8 cellular contexts compared by ENCODE assay signal in genomic region chr17:29617125-29617480, GRCh38. TPM values are rescaled to one million over a fixed set of nuclear protein-coding genes. Genes with fewer than 3 reads are reported as not detected.
DNase-seq lines count a peak whose midpoint lies in the region; ATAC-seq and TF ChIP-seq lines count a peak whose summit lies in the region.

No MANE protein-coding gene starts in this region.

- ATAC-seq in GM23338, result peak; percentile 21
- peak; percentile 63 for ATAC-seq in central memory CD8-positive, alpha-beta T cell (replicated peaks; ENCODE audit: extremely low read depth, poor library complexity, severe bottlenecking)

- H3K4me1 Mint-ChIP-seq in Calu3 (ENCODE audit: low read depth, unreplicated experiment) (peaks cover 14% of the 10 kb centered on the region), GM23338 (peaks cover 42% of the 10 kb centered on the region)
- peaks cover 45% of the 10 kb centered on the region for H3K4me1 Mint-ChIP-seq in central memory CD8-positive, alpha-beta T cell

- peaks cover 37% of the 10 kb centered on the region for H3K27me3 Mint-ChIP-seq in Calu3 (ENCODE audit: unreplicated experiment)
- peaks cover 67% of the 10 kb centered on the region for H3K27me3 Mint-ChIP-seq in GM23338 (ENCODE audit: insufficient read depth, low read depth, poor library complexity)
- no peaks in the 10 kb centered on the region for H3K27me3 Mint-ChIP-seq in central memory CD8-positive, alpha-beta T cell

- H3K79me2 ChIP-seq in GM23338 (replicated peaks; ENCODE audit: insufficient read depth), result no peaks in the 10 kb centered on the region

- TF ChIP-seq CTCF in Calu3 (IDR thresholded peaks at IDR 0.05; ENCODE audit: unreplicated experiment) (peak; percentile 67), GM23338 (conservative IDR thresholded peaks at IDR 0.05; ENCODE audit: low read depth in 2 of 2) (peak; percentile 77 to 94)

- H4K20me1 ChIP-seq in GM23338 (replicated peaks; ENCODE audit: insufficient read depth), result peaks cover 5% of the 10 kb centered on the region; the same call in 1 of the 2 replicates

- H3K4me2 ChIP-seq in GM23338, result peak overlapping the region; percentile 92

- no peaks in the 10 kb centered on the region for H3K9me3 Mint-ChIP-seq in Calu3 (ENCODE audit: low read depth, unreplicated experiment)
- no peaks in the 10 kb centered on the region; the same call in 1 of the 3 replicates for H3K9me3 Mint-ChIP-seq in GM23338
- H3K9me3 Mint-ChIP-seq in central memory CD8-positive, alpha-beta T cell, result no peaks in the 10 kb centered on the region

- H3K4me3 Mint-ChIP-seq in Calu3 (ENCODE audit: low read depth, unreplicated experiment) (peak overlapping the region; percentile 81), GM23338 (peak overlapping the region; percentile 78)
- peak overlapping the region; percentile 85 for H3K4me3 Mint-ChIP-seq in central memory CD8-positive, alpha-beta T cell

- peak overlapping the region; percentile 67 for H3K4me3 ChIP-seq in GM23338

- H3K27ac Mint-ChIP-seq in Calu3 (ENCODE audit: unreplicated experiment) (no peak overlapping the region), GM23338 (no peak overlapping the region)
- H3K27ac Mint-ChIP-seq in central memory CD8-positive, alpha-beta T cell (ENCODE audit: low read depth), result peak overlapping the region; percentile 70

- 0 out of 2 replicates have a peak, but pooled peaks cover 4% of the 10 kb centered on the region for H3F3A ChIP-seq in GM23338 (replicated peaks; ENCODE audit: low read depth)

- H3K36me3 ChIP-seq in GM23338 (ENCODE audit: insufficient read depth), result no peaks in the 10 kb centered on the region

- CTCF ChIA-PET in Calu3 (lab: Charles Lee), result interaction anchor here (0.5 to 2.6 kb wide), 25 partner anchors 8 to 1257 kb away, joined by 3 to 36 read pairs (median 4); partner anchors contain the start of genes ABHD15, ANKRD13B, MYO18A and TP53I13

- DNase-seq in Calu3, result peak; percentile 86
- peak; percentile 95 for DNase-seq in GM23338 (ENCODE audit: low spot score)
- peak; percentile 86 for DNase-seq in NCI-H146 (lab: John Stamatoyannopoulos, UW)
- DNase-seq in activated CD4-positive, CD25-positive, alpha-beta regulatory T cell treated with anti-CD3 and anti-CD28 coated beads, Interleukin-2, amount 50 U/mL, for 72 hours, result peak; percentile 87
- DNase-seq in central memory CD8-positive, alpha-beta T cell (ENCODE audit: low spot score in 2 of 2), result peak; percentile 87 to 90
- DNase-seq in kidney tubule cell (ENCODE audit: low spot score), result peak; percentile 87
- DNase-seq in stimulated activated CD4-positive, alpha-beta T cell treated with anti-CD3 and anti-CD28 coated beads, Interleukin-2, amount 100 ng/mL, for 24 hours, result peak; percentile 94 to 95
- DNase-seq in NCI-H2227 treated with DMSO at 0.1 percent for 48 hours (lab: John Stamatoyannopoulos, UW), result no peak

- H3K27me3 ChIP-seq in GM23338 (ENCODE audit: insufficient read depth), result peaks cover 87% of the 10 kb centered on the region

- intact Hi-C loops in Calu3 (cut with micrococcal nuclease; ENCODE audit: unreplicated experiment), result loop anchor here (5.0 kb wide), 1 partner anchor 35 kb away; no protein-coding TSS in a partner anchor

- no peaks in the 10 kb centered on the region for H3K9me2 ChIP-seq in GM23338 (ENCODE audit: insufficient read depth)

- BruUV-seq in Calu3 (replicated peaks; lab: Mats Ljungman, UMichigan), result no TSS peak

- H3K36me3 Mint-ChIP-seq in Calu3 (ENCODE audit: insufficient read depth, unreplicated experiment) (peaks cover 11% of the 10 kb centered on the region), GM23338 (ENCODE audit: low read depth) (no peaks in the 10 kb centered on the region; the same call in 1 of the 3 replicates)
- peaks cover 4% of the 10 kb centered on the region for H3K36me3 Mint-ChIP-seq in central memory CD8-positive, alpha-beta T cell (ENCODE audit: insufficient read depth)

- H3K4me1 ChIP-seq in GM23338 (ENCODE audit: insufficient read depth), result peaks cover 38% of the 10 kb centered on the region

- peak overlapping the region; percentile 93 for H2AFZ ChIP-seq in GM23338

- no peak overlapping the region for H3K27ac ChIP-seq in GM23338 (ENCODE audit: low read depth)

TF ChIP-seq in GM23338, 12 proteins besides CTCF, POLR2A, EP300 and RAD21 (continues in another document):
- TF ChIP-seq POLR2AphosphoS5 (IDR thresholded peaks at IDR 0.05; ENCODE audit: low read depth) (0 out of 2 replicates have a peak, but pooled peaks have one; percentile 22), ZNF331 (CRISPR knock-in tag; IDR thresholded peaks at IDR 0.05; ENCODE audit: low read depth) (no peak), JUNB (IDR thresholded peaks at IDR 0.05; ENCODE audit: unreplicated experiment) (no peak), REST (IDR thresholded peaks at IDR 0.05; ENCODE audit: unreplicated experiment) (no peak), ETS1 (IDR thresholded peaks at IDR 0.05) (no peak)

RNA-seq across cellular contexts. Expression of gene CORO6, which starts 5.6 kb away (rescaled TPM):
- total RNA-seq in Calu3 (2022), result 0.47 and 0.49 TPM in 2 replicates
- total RNA-seq in GM23338 (2014; rRNA removed; shearing (Covaris generic)), result 5.0 and 5.2 TPM in 2 replicates
- 2.5 and 2.6 TPM in 2 replicates for polyA plus RNA-seq in GM23338 (2016; fragmentation: Nextera tagmentation; extraction: Ambion mirVana)

RNA-seq across cellular contexts. Expression of gene ANKRD13B, which starts 24.2 kb away (rescaled TPM):
- total RNA-seq in Calu3 (2022), result 8.8 TPM in 2 replicates
- 55.0 and 57.4 TPM in 2 replicates for total RNA-seq in GM23338 (2014; rRNA removed; shearing (Covaris generic))
- polyA plus RNA-seq in GM23338 (2016; fragmentation: Nextera tagmentation; extraction: Ambion mirVana), result 8.2 and 9.6 TPM in 2 replicates

RNA-seq across cellular contexts. Expression of gene GIT1, which starts 27.7 kb away (rescaled TPM):
- total RNA-seq in Calu3 (2022), result 46.3 and 47.7 TPM in 2 replicates
- total RNA-seq in GM23338 (2014; rRNA removed; shearing (Covaris generic)), result 48.2 and 60.9 TPM in 2 replicates
- 15.9 and 16.2 TPM in 2 replicates for polyA plus RNA-seq in GM23338 (2016; fragmentation: Nextera tagmentation; extraction: Ambion mirVana)

RNA-seq across cellular contexts. Expression of gene TP53I13, which starts 48.6 kb away (rescaled TPM):
- total RNA-seq in Calu3 (2022), result 32.8 and 35.1 TPM in 2 replicates
- 28.6 and 38.9 TPM in 2 replicates for total RNA-seq in GM23338 (2014; rRNA removed; shearing (Covaris generic))
- polyA plus RNA-seq in GM23338 (2016; fragmentation: Nextera tagmentation; extraction: Ambion mirVana), result 21.0 and 21.4 TPM in 2 replicates

RNA-seq across cellular contexts. Expression of gene ABHD15, which starts 50.3 kb away (rescaled TPM):
- total RNA-seq in Calu3 (2022), result 12.5 and 12.9 TPM in 2 replicates
- total RNA-seq in GM23338 (2014; rRNA removed; shearing (Covaris generic)), result 2.5 and 2.6 TPM in 2 replicates
- polyA plus RNA-seq in GM23338 (2016; fragmentation: Nextera tagmentation; extraction: Ambion mirVana), result 0.27 and 0.92 TPM in 2 replicates
